8 cellular contexts compared by ENCODE assay signal in genomic region chr1:116373451-116374339, GRCh38. TPM values are rescaled to one million over a fixed set of nuclear protein-coding genes. Genes with fewer than 3 reads are reported as not detected.
DNase-seq lines count a peak whose midpoint lies in the region; ATAC-seq and TF ChIP-seq lines count a peak whose summit lies in the region.

No MANE protein-coding gene starts in this region.

- peak overlapping the region; percentile 94 for H3K4me2 ChIP-seq in fibroblast of lung (ENCODE audit: extremely low read depth, insufficient read depth, low read length)

- H3K36me3 Mint-ChIP-seq in activated T-helper 1 cell treated with anti-CD3 and anti-CD28 coated beads, Interleukin-12 subunit alpha, Interleukin-12 subunit beta, Interleukin-2, Interleukin-4 antibody, amounts not matched to agents 30 ng/mL and 10 ng/mL and 1 ng/mL, durations not matched to agents 14 hours and 24 hours and 36 hours (ENCODE audit: low read depth): peaks cover 9% of the 10 kb centered on the region
- H3K36me3 Mint-ChIP-seq in naive thymus-derived CD8-positive, alpha-beta T cell: no peaks in the 10 kb centered on the region

- H3K4me1 ChIP-seq in NT2/D1 (ENCODE audit: insufficient read depth, insufficient read length): peaks cover 7% of the 10 kb centered on the region
- H3K4me1 ChIP-seq in fibroblast of lung (ENCODE audit: control insufficient read depth, extremely low read depth, insufficient read depth, low read length): peaks cover 26% of the 10 kb centered on the region
- peaks cover 58% of the 10 kb centered on the region for H3K4me1 ChIP-seq in suprapubic skin

- no peaks in the 10 kb centered on the region for H4K20me1 ChIP-seq in fibroblast of lung (ENCODE audit: control insufficient read depth, extremely low read depth, insufficient read depth, low read length)

- H3K27me3 ChIP-seq in NT2/D1 (ENCODE audit: insufficient read depth, insufficient read length) (peaks cover 28% of the 10 kb centered on the region), fibroblast of lung (ENCODE audit: control insufficient read depth, insufficient read depth, low read length) (peaks cover 6% of the 10 kb centered on the region), suprapubic skin (no peaks in the 10 kb centered on the region)

- TF ChIP-seq POLR2A in suprapubic skin (IDR thresholded peaks at IDR 0.05): peak in 1 of 2 donors; percentile 41

- intact Hi-C loops in activated T-helper 1 cell treated with anti-CD3 and anti-CD28 coated beads, Interleukin-12 subunit alpha, Interleukin-12 subunit beta, Interleukin-2, Interleukin-4 antibody, amounts not matched to agents 30 ng/mL and 10 ng/mL and 1 ng/mL, durations not matched to agents 14 hours and 24 hours and 36 hours (cut with micrococcal nuclease): loop anchor here (1.0 to 10.0 kb wide), 7 partner anchors 183 to 1861 kb away; partner anchors contain the start of genes CD58, TRIM33 and TTF2

- peaks cover 47% of the 10 kb centered on the region for H3K4me1 Mint-ChIP-seq in activated T-helper 1 cell treated with anti-CD3 and anti-CD28 coated beads, Interleukin-12 subunit alpha, Interleukin-12 subunit beta, Interleukin-2, Interleukin-4 antibody, amounts not matched to agents 30 ng/mL and 10 ng/mL and 1 ng/mL, durations not matched to agents 14 hours and 24 hours and 36 hours (ENCODE audit: low read depth)
- H3K4me1 Mint-ChIP-seq in naive thymus-derived CD8-positive, alpha-beta T cell: peaks cover 29 to 55% (median 50%) of the 10 kb centered on the region in 4 donors

- under 1% methylated on average over 55 of the region's 82 CpGs for WGBS in suprapubic skin

- peaks cover 37% of the 10 kb centered on the region for H3K79me2 ChIP-seq in fibroblast of lung (ENCODE audit: control insufficient read depth, insufficient read depth, low read length)

- POLR2A ChIA-PET in naive thymus-derived CD8-positive, alpha-beta T cell (lab: Charles Lee): interaction anchor here (0.6 to 7.0 kb wide), 14 partner anchors 8 to 223 kb away, joined by 3 to 67 read pairs (median 5); no protein-coding TSS in a partner anchor

- DNase-seq in NT2/D1 (ENCODE audit: low read depth, low spot score): peak; percentile 33
- peak; percentile 52 for DNase-seq in activated T-helper 1 cell treated with anti-CD3 and anti-CD28 coated beads, Interleukin-12 subunit alpha, Interleukin-12 subunit beta, Interleukin-2, Interleukin-4 antibody, amounts not matched to agents 30 ng/mL and 10 ng/mL and 1 ng/mL, durations not matched to agents 14 hours and 24 hours and 36 hours (ENCODE audit: low spot score)
- peak; percentile 38 to 49 for DNase-seq in fibroblast of lung (ENCODE audit: low read depth in 2 of 2)
- peak; percentile 38 to 79 (median 59) for DNase-seq in naive thymus-derived CD8-positive, alpha-beta T cell
- peak; percentile 87 for DNase-seq in suprapubic skin (ENCODE audit: low spot score in 2 of 2)
- no peak for DNase-seq in SW480 (ENCODE audit: low spot score)

- peaks cover 12% of the 10 kb centered on the region for H3K27me3 Mint-ChIP-seq in activated T-helper 1 cell treated with anti-CD3 and anti-CD28 coated beads, Interleukin-12 subunit alpha, Interleukin-12 subunit beta, Interleukin-2, Interleukin-4 antibody, amounts not matched to agents 30 ng/mL and 10 ng/mL and 1 ng/mL, durations not matched to agents 14 hours and 24 hours and 36 hours (ENCODE audit: insufficient read depth)
- no peaks in the 10 kb centered on the region for H3K27me3 Mint-ChIP-seq in naive thymus-derived CD8-positive, alpha-beta T cell

- H3K36me3 ChIP-seq in NT2/D1 (ENCODE audit: insufficient read depth, insufficient read length, low read length) (peaks cover 21% of the 10 kb centered on the region), fibroblast of lung (ENCODE audit: control insufficient read depth, insufficient read depth, low read length) (no peaks in the 10 kb centered on the region), suprapubic skin (no peaks in the 10 kb centered on the region)

- H3K4me3 ChIP-seq in GM12875 (ENCODE audit: low read depth, low read length): peak overlapping the region; percentile 84
- peak overlapping the region; percentile 76 for H3K4me3 ChIP-seq in NT2/D1 (ENCODE audit: insufficient read length, low read depth)
- H3K4me3 ChIP-seq in fibroblast of lung (replicated peaks in 1 of 4; ENCODE audit: control extremely low read depth in 1 of 4, insufficient read depth in 1 of 4, low read depth in 3 of 4, low read length in 4 of 4): peak overlapping the region; percentile 73 to 92 (median 82)
- peak overlapping the region; percentile 90 for H3K4me3 ChIP-seq in suprapubic skin

- H3K27ac Mint-ChIP-seq in activated T-helper 1 cell treated with anti-CD3 and anti-CD28 coated beads, Interleukin-12 subunit alpha, Interleukin-12 subunit beta, Interleukin-2, Interleukin-4 antibody, amounts not matched to agents 30 ng/mL and 10 ng/mL and 1 ng/mL, durations not matched to agents 14 hours and 24 hours and 36 hours: peak overlapping the region; percentile 89
- peak overlapping the region; percentile 92 to 99 (median 98) for H3K27ac Mint-ChIP-seq in naive thymus-derived CD8-positive, alpha-beta T cell

- H3K27ac ChIP-seq in fibroblast of lung (ENCODE audit: insufficient read depth, low read length): peak overlapping the region; percentile 73
- peak overlapping the region; percentile 97 for H3K27ac ChIP-seq in suprapubic skin

- H3K9ac ChIP-seq in NT2/D1 (ENCODE audit: insufficient read length, low read depth) (peak overlapping the region; percentile 92), fibroblast of lung (ENCODE audit: insufficient read depth, low read length) (peak overlapping the region; percentile 86)

- TF ChIP-seq CTCF in GM12875 (IDR thresholded peaks at IDR 0.05; ENCODE audit: borderline replicate concordance, insufficient read depth, low read depth, low read length) (no peak), fibroblast of lung (conservative IDR thresholded peaks at IDR 0.05 in 1 of 2, IDR thresholded peaks at IDR 0.05 in 1 of 2; ENCODE audit: low read depth in 1 of 2, low read length in 2 of 2) (no peak), suprapubic skin (IDR thresholded peaks at IDR 0.05) (no peak)

- peak overlapping the region; percentile 47 for H2AFZ ChIP-seq in fibroblast of lung (ENCODE audit: low read length)

- H3K9me3 ChIP-seq in NT2/D1 (ENCODE audit: insufficient read depth, low read length) (no peaks in the 10 kb centered on the region), fibroblast of lung (ENCODE audit: control insufficient read depth, insufficient read depth, low read depth, low read length) (no peaks in the 10 kb centered on the region), suprapubic skin (no peaks in the 10 kb centered on the region)

- H3K9me3 Mint-ChIP-seq in activated T-helper 1 cell treated with anti-CD3 and anti-CD28 coated beads, Interleukin-12 subunit alpha, Interleukin-12 subunit beta, Interleukin-2, Interleukin-4 antibody, amounts not matched to agents 30 ng/mL and 10 ng/mL and 1 ng/mL, durations not matched to agents 14 hours and 24 hours and 36 hours: no peaks in the 10 kb centered on the region
- no peaks in the 10 kb centered on the region for H3K9me3 Mint-ChIP-seq in naive thymus-derived CD8-positive, alpha-beta T cell

- peak overlapping the region; percentile 95 for H3K4me3 Mint-ChIP-seq in activated T-helper 1 cell treated with anti-CD3 and anti-CD28 coated beads, Interleukin-12 subunit alpha, Interleukin-12 subunit beta, Interleukin-2, Interleukin-4 antibody, amounts not matched to agents 30 ng/mL and 10 ng/mL and 1 ng/mL, durations not matched to agents 14 hours and 24 hours and 36 hours
- H3K4me3 Mint-ChIP-seq in naive thymus-derived CD8-positive, alpha-beta T cell: peak overlapping the region; percentile 93 to 99 (median 97)

- TF ChIP-seq EP300 in suprapubic skin (IDR thresholded peaks at IDR 0.05): no peak

- peak; percentile 2 for ATAC-seq in HG02970 (IDR thresholded peaks at IDR 0.05; ENCODE audit: low FRiP score, unreplicated experiment)
- peak; percentile 24 to 26 for ATAC-seq in naive thymus-derived CD8-positive, alpha-beta T cell

RNA-seq across cellular contexts. Expression of gene ATP1A1, which starts 0.7 kb away (rescaled TPM):
- 238 and 240 TPM in 2 replicates for total RNA-seq in activated T-helper 1 cell treated with anti-CD3 and anti-CD28 coated beads, Interleukin-12 subunit alpha, Interleukin-12 subunit beta, Interleukin-2, Interleukin-4 antibody, amounts not matched to agents 30 ng/mL and 10 ng/mL and 1 ng/mL, durations not matched to agents 14 hours and 24 hours and 36 hours
- total RNA-seq in fibroblast of lung: 110 and 141 TPM in 2 replicates
- 216 and 230 TPM in 2 replicates for polyA plus RNA-seq in fibroblast of lung
- polyA plus RNA-seq in fibroblast of lung (2012): 151 and 174 TPM in 2 replicates
- polyA minus RNA-seq in fibroblast of lung (ENCODE audit: low replicate concordance): 145 and 189 TPM in 2 replicates
- 100 to 1,000 TPM; 248 to 261 TPM for total RNA-seq in naive thymus-derived CD8-positive, alpha-beta T cell
- 10 to 100 TPM; 59.1 to 65.0 (median 60.6) TPM for polyA plus RNA-seq in naive thymus-derived CD8-positive, alpha-beta T cell
- total RNA-seq in suprapubic skin: 100 to 1,000 TPM; 556 to 703 (median 561) TPM
